ENCODE assay signal across 10 cellular contexts in genomic region chr3:125928816-125929545, GRCh38. TPM values are rescaled to one million over a fixed set of nuclear protein-coding genes. Genes with fewer than 3 reads are reported as not detected.
A peak's percentile ranks its signal among the peaks of the same experiment; 100 is the strongest.
DNase-seq lines count a peak whose midpoint lies in the region; ATAC-seq and TF ChIP-seq lines count a peak whose summit lies in the region.
"Not testable (repeated sequence)": the region's sequence is repeated elsewhere in the genome, so short reads cannot be mapped to it uniquely, and the experiment has no call there.
"Had no signal": no experiment of that assay in that cellular context is flagged by ENCODE, and none has a peak within 500 bp of the region (broad histone marks: within the 10 kb centered on the region; RNA-seq: fewer than 3 reads in every experiment).

No MANE protein-coding gene starts in this region.

- not testable (repeated sequence) for H3K27me3 ChIP-seq in H7 (ENCODE audit: control insufficient read depth, insufficient read depth, low read length); naive thymus-derived CD4-positive, alpha-beta T cell (ENCODE audit: control insufficient read depth in 2 of 2, insufficient read depth in 2 of 2, low read length in 2 of 2)

- intact Hi-C loops in naive thymus-derived CD4-positive, alpha-beta T cell (cut with micrococcal nuclease) = not testable (repeated sequence)

- TF ChIP-seq CTCF in AG04449 (IDR thresholded peaks at IDR 0.05; ENCODE audit: insufficient read depth, low read length, missing control alignments) = peak; percentile 27
- peak; percentile 39 for TF ChIP-seq CTCF in WI38 (IDR thresholded peaks at IDR 0.05; ENCODE audit: low read depth, low read length)
- TF ChIP-seq CTCF in foreskin fibroblast (IDR thresholded peaks at IDR 0.05; ENCODE audit: low read depth, low read length) = peak; percentile 28

- POLR2A ChIA-PET in AG04449 (lab: Yijun Ruan, JAX); naive thymus-derived CD4-positive, alpha-beta T cell (lab: Charles Lee): not testable (repeated sequence)

- CTCF ChIA-PET in AG04449 (lab: Yijun Ruan, JAX) = interaction anchor here (1.2 kb wide), 1 partner anchor 205 kb away, joined by 5 read pairs; no protein-coding TSS in a partner anchor
- CTCF ChIA-PET in naive thymus-derived CD4-positive, alpha-beta T cell (lab: Charles Lee) = not testable (repeated sequence)

- not testable (repeated sequence) for H3K36me3 ChIP-seq in H7 (replicated peaks; ENCODE audit: control insufficient read depth, insufficient read depth, low read length); naive thymus-derived CD4-positive, alpha-beta T cell (ENCODE audit: control insufficient read depth in 2 of 3, insufficient read depth in 3 of 3, low read length in 3 of 3)

- H3K27me3 Mint-ChIP-seq in naive thymus-derived CD4-positive, alpha-beta T cell = not testable (repeated sequence)

- H3K27ac ChIP-seq in naive thymus-derived CD4-positive, alpha-beta T cell (ENCODE audit: low read depth, low read length) = not testable (repeated sequence)

- H3K9me3 Mint-ChIP-seq in naive thymus-derived CD4-positive, alpha-beta T cell = not testable (repeated sequence)

- H3K9me3 ChIP-seq in naive thymus-derived CD4-positive, alpha-beta T cell (ENCODE audit: control insufficient read depth in 2 of 3, low read length in 3 of 3) = not testable (repeated sequence)

- not testable (repeated sequence) for H3K4me3 ChIP-seq in AG04449 (ENCODE audit: low read depth, low read length); H7 (ENCODE audit: insufficient read depth, low read depth, low read length); WI38 (ENCODE audit: low read depth, low read length); foreskin fibroblast (ENCODE audit: low read depth in 1 of 2, low read length in 2 of 2); naive thymus-derived CD4-positive, alpha-beta T cell (ENCODE audit: low read length)

- H3K4me3 Mint-ChIP-seq in naive thymus-derived CD4-positive, alpha-beta T cell = peak overlapping the region in 4 of 10 donors; percentile 29 to 52 (median 42)

- not testable (repeated sequence) for ATAC-seq in naive thymus-derived CD4-positive, alpha-beta T cell

- peaks cover 3 to 12% (median 5%) of the 10 kb centered on the region in 7 donors for H3K4me1 Mint-ChIP-seq in naive thymus-derived CD4-positive, alpha-beta T cell

- not testable (repeated sequence) for DNase-seq in AG04449 (ENCODE audit: low read depth, low spot score)
- DNase-seq in H7 = peak; percentile 15
- DNase-seq in NCI-H2227 (lab: John Stamatoyannopoulos, UW; ENCODE audit: unreplicated experiment) = peak; percentile 6
- DNase-seq in activated naive CD8-positive, alpha-beta T cell treated with anti-CD3 and anti-CD28 coated beads, Interleukin-2, amount 50 U/mL, for 16 hours (ENCODE audit: low read depth, low spot score) = peak; percentile 18
- peak in 1 of 2 donors; percentile 61 for DNase-seq in foreskin fibroblast
- peak; percentile 40 to 71 (median 56) for DNase-seq in naive thymus-derived CD4-positive, alpha-beta T cell
- peak in 2 of 3 donors; percentile 15 to 56 for DNase-seq in stimulated activated CD4-positive, alpha-beta T cell treated with anti-CD3 and anti-CD28 coated beads, TNF-alpha, amount 100 ng/mL, for 1 hour (ENCODE audit: low read depth in 3 of 3, low spot score in 1 of 3)

- H3K4me1 ChIP-seq in naive thymus-derived CD4-positive, alpha-beta T cell (ENCODE audit: control insufficient read depth in 2 of 2, insufficient read depth in 2 of 2, low read length in 2 of 2) = not testable (repeated sequence)

- H3K27ac Mint-ChIP-seq in naive thymus-derived CD4-positive, alpha-beta T cell = not testable (repeated sequence)

- not testable (repeated sequence) for H3K36me3 Mint-ChIP-seq in naive thymus-derived CD4-positive, alpha-beta T cell

RNA-seq across cellular contexts. Expression of gene ROPN1B, which starts 40.0 kb away (rescaled TPM):
- total RNA-seq in H7 (2014; rRNA removed; shearing (Covaris generic)) = 0.41 TPM in 1 of 2 replicates, not detected in the other
- total RNA-seq in naive thymus-derived CD4-positive, alpha-beta T cell = not detected
- polyA plus RNA-seq in naive thymus-derived CD4-positive, alpha-beta T cell = under 1 TPM in 1 of 2 donors, not detected in 1; 0.26 TPM
- polyA plus RNA-seq: A549, IgD-negative memory B cell had no signal
